ENCODE assay signal across 8 cellular contexts in genomic region chr1:56831874-56832693, GRCh38. TPM values are rescaled to one million over a fixed set of nuclear protein-coding genes. Genes with fewer than 3 reads are reported as not detected.
DNase-seq lines count a peak whose midpoint lies in the region; ATAC-seq, FAIRE-seq and TF ChIP-seq lines count a peak whose summit lies in the region.

No MANE protein-coding gene starts in this region.

- H3K4me1 ChIP-seq in prostate gland (replicated peaks), result no peaks in the 10 kb centered on the region

- no peaks in the 10 kb centered on the region for H3K36me3 ChIP-seq in prostate gland

- TF ChIP-seq POLR2A in prostate gland (IDR thresholded peaks at IDR 0.05), result no peak

- H3K9me3 ChIP-seq in prostate gland, result no peaks in the 10 kb centered on the region

- ATAC-seq in GM21381 (IDR thresholded peaks at IDR 0.05; ENCODE audit: unreplicated experiment), result peak; percentile 91
- peak; percentile 96 for ATAC-seq in SK-N-SH treated with all-trans-retinoic acid at 6 μM for 48 hours
- peak; percentile 53 to 92 for ATAC-seq in activated naive CD4-positive, alpha-beta T cell treated with anti-CD3 and anti-CD28 coated beads, Interleukin-2, amount 50 U/mL, for 72 hours

- H3K27ac ChIP-seq in prostate gland, result no peak overlapping the region

- no peak overlapping the region for H3K4me3 ChIP-seq in prostate gland

- H3K9me3 Mint-ChIP-seq in activated naive CD4-positive, alpha-beta T cell treated with anti-CD3 and anti-CD28 coated beads, Interleukin-2, amount 50 U/mL, for 72 hours, result no peaks in the 10 kb centered on the region

- no peak overlapping the region for H3K27ac Mint-ChIP-seq in activated naive CD4-positive, alpha-beta T cell treated with anti-CD3 and anti-CD28 coated beads, Interleukin-2, amount 50 U/mL, for 72 hours

- H3K27me3 ChIP-seq in prostate gland (replicated peaks; ENCODE audit: insufficient read depth), result no peaks in the 10 kb centered on the region

- peak; percentile 34 for DNase-seq in D721Med (ENCODE audit: insufficient read length, low spot score)
- peak; percentile 46 to 68 for DNase-seq in Kasumi-1 (lab: John Stamatoyannopoulos, UW)
- DNase-seq in activated naive CD4-positive, alpha-beta T cell treated with anti-CD3 and anti-CD28 coated beads, Interleukin-2, amount 50 U/mL, for 72 hours (ENCODE audit: low spot score in 2 of 2), result peak in 1 of 2 donors; percentile 74
- DNase-seq in head of caudate nucleus, result peak; percentile 33 to 88 (median 68)
- DNase-seq in prostate gland (ENCODE audit: low spot score), result peak; percentile 44
- peak; percentile 65 for DNase-seq in urothelium cell line (ENCODE audit: low spot score)

- peak; percentile 98 for TF ChIP-seq CTCF in D721Med (IDR thresholded peaks at IDR 0.05; ENCODE audit: insufficient read depth, missing control alignments)
- peak; percentile 88 to 92 (median 89) for TF ChIP-seq CTCF in prostate gland (IDR thresholded peaks at IDR 0.05)

- H3K36me3 Mint-ChIP-seq in activated naive CD4-positive, alpha-beta T cell treated with anti-CD3 and anti-CD28 coated beads, Interleukin-2, amount 50 U/mL, for 72 hours, result no peaks in the 10 kb centered on the region

- FAIRE-seq in D721Med (lab: Jason Lieb, UNC), result no peak
- FAIRE-seq in urothelium cell line (lab: Jason Lieb, UNC), result peak; percentile 17

- intact Hi-C loops in head of caudate nucleus (cut with DNase I) (loop anchor here (10.0 kb wide), 1 partner anchor 1333 kb away; no protein-coding TSS in a partner anchor), prostate gland (cut with DNase I) (loop anchor here (5.0 to 10.0 kb wide), 5 partner anchors 233 to 1715 kb away; partner anchors contain the start of genes DAB1 and OMA1)

- WGBS in prostate gland, result 12% methylated on average over 8 of the region's 8 CpGs

TF ChIP-seq in SK-N-SH treated with all-trans-retinoic acid at 6 μM for 48 hours, 23 proteins besides CTCF, POLR2A, EP300 and RAD21:
- TF ChIP-seq, protein P1, sequence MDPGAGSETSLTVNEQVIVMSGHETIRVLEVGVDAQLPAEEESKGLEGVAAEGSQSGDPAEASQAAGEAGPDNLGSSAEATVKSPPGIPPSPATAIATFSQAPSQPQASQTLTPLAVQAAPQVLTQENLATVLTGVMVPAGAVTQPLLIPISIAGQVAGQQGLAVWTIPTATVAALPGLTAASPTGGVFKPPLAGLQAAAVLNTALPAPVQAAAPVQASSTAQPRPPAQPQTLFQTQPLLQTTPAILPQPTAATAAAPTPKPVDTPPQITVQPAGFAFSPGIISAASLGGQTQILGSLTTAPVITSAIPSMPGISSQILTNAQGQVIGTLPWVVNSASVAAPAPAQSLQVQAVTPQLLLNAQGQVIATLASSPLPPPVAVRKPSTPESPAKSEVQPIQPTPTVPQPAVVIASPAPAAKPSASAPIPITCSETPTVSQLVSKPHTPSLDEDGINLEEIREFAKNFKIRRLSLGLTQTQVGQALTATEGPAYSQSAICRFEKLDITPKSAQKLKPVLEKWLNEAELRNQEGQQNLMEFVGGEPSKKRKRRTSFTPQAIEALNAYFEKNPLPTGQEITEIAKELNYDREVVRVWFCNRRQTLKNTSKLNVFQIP (CRISPR knock-in tag; IDR thresholded peaks at IDR 0.05; ENCODE audit: borderline replicate concordance, low read depth), result no peak
- TF ChIP-seq, protein P2, sequence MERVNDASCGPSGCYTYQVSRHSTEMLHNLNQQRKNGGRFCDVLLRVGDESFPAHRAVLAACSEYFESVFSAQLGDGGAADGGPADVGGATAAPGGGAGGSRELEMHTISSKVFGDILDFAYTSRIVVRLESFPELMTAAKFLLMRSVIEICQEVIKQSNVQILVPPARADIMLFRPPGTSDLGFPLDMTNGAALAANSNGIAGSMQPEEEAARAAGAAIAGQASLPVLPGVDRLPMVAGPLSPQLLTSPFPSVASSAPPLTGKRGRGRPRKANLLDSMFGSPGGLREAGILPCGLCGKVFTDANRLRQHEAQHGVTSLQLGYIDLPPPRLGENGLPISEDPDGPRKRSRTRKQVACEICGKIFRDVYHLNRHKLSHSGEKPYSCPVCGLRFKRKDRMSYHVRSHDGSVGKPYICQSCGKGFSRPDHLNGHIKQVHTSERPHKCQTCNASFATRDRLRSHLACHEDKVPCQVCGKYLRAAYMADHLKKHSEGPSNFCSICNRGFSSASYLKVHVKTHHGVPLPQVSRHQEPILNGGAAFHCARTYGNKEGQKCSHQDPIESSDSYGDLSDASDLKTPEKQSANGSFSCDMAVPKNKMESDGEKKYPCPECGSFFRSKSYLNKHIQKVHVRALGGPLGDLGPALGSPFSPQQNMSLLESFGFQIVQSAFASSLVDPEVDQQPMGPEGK (CRISPR knock-in tag; IDR thresholded peaks at IDR 0.05; ENCODE audit: borderline replicate concordance), result no peak
- no peak for TF ChIP-seq CSRNP3 (CRISPR knock-in tag; IDR thresholded peaks at IDR 0.05)
- TF ChIP-seq TSHZ2 (CRISPR knock-in tag; IDR thresholded peaks at IDR 0.05), result no peak
- TF ChIP-seq ZNF565 (CRISPR knock-in tag; conservative IDR thresholded peaks at IDR 0.05; ENCODE audit: low read depth), result no peak
- no peak for TF ChIP-seq ZNF8 (CRISPR knock-in tag; IDR thresholded peaks at IDR 0.05)
- no peak for TF ChIP-seq ESRRG (CRISPR knock-in tag; IDR thresholded peaks at IDR 0.05)
- no peak for TF ChIP-seq OSR1 (CRISPR knock-in tag; IDR thresholded peaks at IDR 0.05)
- TF ChIP-seq ZFP3 (CRISPR knock-in tag; IDR thresholded peaks at IDR 0.05), result no peak
- no peak for TF ChIP-seq ZNF70 (CRISPR knock-in tag; IDR thresholded peaks at IDR 0.05)
- TF ChIP-seq CSDC2 (CRISPR knock-in tag; IDR thresholded peaks at IDR 0.05), result no peak
- TF ChIP-seq ZC3H10 (CRISPR knock-in tag; IDR thresholded peaks at IDR 0.05), result no peak
- no peak for TF ChIP-seq ISL1 (CRISPR knock-in tag; IDR thresholded peaks at IDR 0.05)
- no peak for TF ChIP-seq RARB (CRISPR knock-in tag; IDR thresholded peaks at IDR 0.05)
- TF ChIP-seq SNAI2 (CRISPR knock-in tag; IDR thresholded peaks at IDR 0.05), result no peak
- TF ChIP-seq BACH2 (CRISPR knock-in tag; IDR thresholded peaks at IDR 0.05; ENCODE audit: borderline replicate concordance), result no peak
- TF ChIP-seq, protein P3, sequence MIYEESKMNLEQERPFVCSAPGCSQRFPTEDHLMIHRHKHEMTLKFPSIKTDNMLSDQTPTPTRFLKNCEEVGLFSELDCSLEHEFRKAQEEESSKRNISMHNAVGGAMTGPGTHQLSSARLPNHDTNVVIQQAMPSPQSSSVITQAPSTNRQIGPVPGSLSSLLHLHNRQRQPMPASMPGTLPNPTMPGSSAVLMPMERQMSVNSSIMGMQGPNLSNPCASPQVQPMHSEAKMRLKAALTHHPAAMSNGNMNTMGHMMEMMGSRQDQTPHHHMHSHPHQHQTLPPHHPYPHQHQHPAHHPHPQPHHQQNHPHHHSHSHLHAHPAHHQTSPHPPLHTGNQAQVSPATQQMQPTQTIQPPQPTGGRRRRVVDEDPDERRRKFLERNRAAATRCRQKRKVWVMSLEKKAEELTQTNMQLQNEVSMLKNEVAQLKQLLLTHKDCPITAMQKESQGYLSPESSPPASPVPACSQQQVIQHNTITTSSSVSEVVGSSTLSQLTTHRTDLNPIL (CRISPR knock-in tag; IDR thresholded peaks at IDR 0.05; ENCODE audit: low read depth), result no peak
- TF ChIP-seq PPARA (CRISPR knock-in tag; IDR thresholded peaks at IDR 0.05; ENCODE audit: borderline replicate concordance), result no peak
TF ChIP-seq in SK-N-SH treated with all-trans-retinoic acid at 6 μM for 48 hours: peak in this region for 0.

RNA-seq across cellular contexts. Expression of gene FYB2, which starts 12.9 kb away (rescaled TPM):
- total RNA-seq in activated naive CD4-positive, alpha-beta T cell treated with anti-CD3 and anti-CD28 coated beads, Interleukin-2, amount 50 U/mL, for 72 hours, result not detected
- total RNA-seq in prostate gland, result 1 to 10 TPM; 7.8 to 8.2 TPM

RNA-seq across cellular contexts. Expression of gene C8A, which starts 22.5 kb away (rescaled TPM):
- not detected for total RNA-seq in activated naive CD4-positive, alpha-beta T cell treated with anti-CD3 and anti-CD28 coated beads, Interleukin-2, amount 50 U/mL, for 72 hours
- not detected for total RNA-seq in prostate gland

Comparison
In these comparisons a context has a peak if more than half of its experiments do, and no peak if none do; other contexts are left out.
1. RNA of gene FYB2, which starts 12.9 kb away (total RNA-seq): 7.8 to 8.2 TPM in prostate gland; not detected in activated naive CD4-positive, alpha-beta T cell treated with anti-CD3 and anti-CD28 coated beads, Interleukin-2, amount 50 U/mL, for 72 hours; every median in the first group is over 4 times any median in the second.
2. Peak in every context shown above with its lines, with median percentiles within 50 percentile points of each other: ATAC-seq.